9 cellular contexts compared by ENCODE assay signal in the genomic region with DNA sequence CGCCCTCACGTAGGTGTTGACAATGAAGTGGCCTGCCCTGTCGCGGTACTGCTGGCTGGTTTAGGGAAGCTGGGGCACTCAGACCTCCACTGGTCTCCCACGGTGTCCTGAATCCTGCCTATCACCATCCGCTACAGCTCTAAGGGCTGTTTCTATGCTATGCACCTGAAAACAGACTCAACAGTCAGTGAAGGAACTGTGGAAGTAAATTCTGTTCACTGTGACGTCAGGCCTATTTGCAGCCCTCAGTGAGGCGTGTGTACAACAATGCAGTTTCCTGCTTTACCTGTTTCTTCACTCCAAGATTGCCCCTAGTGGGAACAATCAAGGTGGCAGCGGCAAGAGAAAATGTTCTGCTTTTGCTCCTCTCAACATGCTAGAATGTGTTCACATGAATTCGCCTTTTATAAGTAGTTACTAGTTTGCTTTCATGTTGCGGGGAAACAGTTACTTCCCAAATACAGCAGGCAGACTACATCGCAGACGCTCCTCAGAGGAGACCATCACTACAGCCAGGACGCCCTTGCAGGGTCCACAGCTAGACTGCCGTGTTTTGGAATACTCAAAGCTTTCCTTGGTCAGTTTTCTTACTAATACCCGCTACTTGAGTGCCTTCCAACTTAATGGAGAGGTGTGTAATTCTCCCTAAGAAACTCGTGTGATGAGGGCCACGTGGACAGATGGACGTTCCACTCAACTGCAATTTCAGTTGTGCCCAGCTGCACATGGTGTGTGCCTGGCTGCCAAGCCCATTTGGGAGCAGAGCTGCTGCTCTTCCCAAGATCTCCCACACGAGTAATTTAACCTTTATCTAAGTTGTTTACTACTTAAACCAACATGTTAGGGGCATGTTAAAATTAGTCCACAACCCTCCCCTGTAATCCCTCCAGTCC. TPM values are rescaled to one million over a fixed set of nuclear protein-coding genes. Genes with fewer than 3 reads are reported as not detected.
DNase-seq lines count a peak whose midpoint lies in the region; ATAC-seq, FAIRE-seq and TF ChIP-seq lines count a peak whose summit lies in the region.
"Had no signal": no experiment of that assay in that cellular context is flagged by ENCODE, and none has a peak within 500 bp of the region (broad histone marks: within the 10 kb centered on the region; RNA-seq: fewer than 3 reads in every experiment).

No MANE protein-coding gene starts in this region.

- H3K23ac ChIP-seq in H1 (ENCODE audit: insufficient read length): no peak overlapping the region

- no peak overlapping the region for H4K5ac ChIP-seq in H1 (ENCODE audit: insufficient read length, low read depth, low read length)

- H3K36me3 ChIP-seq in HCT116 (ENCODE audit: control insufficient read depth in 1 of 2, insufficient read depth in 2 of 2, low read length in 2 of 2) (peaks cover 43 to 45% of the 10 kb centered on the region in 2 experiments), H1 (ENCODE audit: control insufficient read depth in 2 of 4, insufficient read depth in 4 of 4, low read length in 3 of 4) (peaks cover 24 to 51% (median 34%) of the 10 kb centered on the region in 4 experiments), sigmoid colon (peaks cover 13 to 61% (median 34%) of the 10 kb centered on the region in 4 donors), testis (ENCODE audit: low read depth, missing control alignments) (no peaks in the 10 kb centered on the region)

- H3K9me3 ChIP-seq in HCT116 (ENCODE audit: control insufficient read depth in 1 of 2, insufficient read depth in 1 of 2, low read depth in 1 of 2, low read length in 2 of 2): no peaks in the 10 kb centered on the region
- no peaks in the 10 kb centered on the region for H3K9me3 ChIP-seq in H1 (ENCODE audit: insufficient read depth in 2 of 2, low read depth in 1 of 2, low read length in 1 of 2)
- H3K9me3 ChIP-seq in sigmoid colon: no peaks in the 10 kb centered on the region
- no peaks in the 10 kb centered on the region for H3K9me3 ChIP-seq in testis

- no peak overlapping the region for H2AK5ac ChIP-seq in H1 (ENCODE audit: low read depth, low read length)

- no peak overlapping the region for H2BK15ac ChIP-seq in H1 (ENCODE audit: low read length)

- RAD21 ChIA-PET in HCT116 (lab: Charles Lee; ENCODE audit: low non-redundant PET in 1 of 2, low total read pairs in 2 of 2, uncharacterized antibody in 2 of 2, unreplicated experiment in 2 of 2): interaction anchor here in 1 of 2 experiments (0.6 kb wide), 1 partner anchor 78 kb away, joined by 4 read pairs; no protein-coding TSS in a partner anchor

- H2BK20ac ChIP-seq in H1 (ENCODE audit: low read length): no peak overlapping the region

- CTCF ChIA-PET in HCT116 (lab: Charles Lee): interaction anchor here (0.8 to 2.0 kb wide), 5 partner anchors 15 to 108 kb away, joined by 3 to 5 read pairs (median 4); no protein-coding TSS in a partner anchor
- CTCF ChIA-PET in H1 (lab: Charles Lee; ENCODE audit: partially characterized antibody): interaction anchor here (0.6 to 5.8 kb wide), 34 partner anchors 8 to 400 kb away, joined by 3 to 56 read pairs (median 4); partner anchors contain the start of gene TCFL5

- H3K9ac ChIP-seq in HCT116 (ENCODE audit: low read length) (no peak overlapping the region), H1 (replicated peaks in 1 of 4; ENCODE audit: extremely low read depth in 1 of 4, low read depth in 3 of 4, low read length in 3 of 4) (no peak overlapping the region)

- peak overlapping the region; percentile 19; the same call in 1 of the 2 replicates for H2BK5ac ChIP-seq in H1 (ENCODE audit: low read depth, low read length)

- H4K91ac ChIP-seq in H1 (replicated peaks; ENCODE audit: insufficient read length, low read length): no peak overlapping the region

- H3K27me3 ChIP-seq in HCT116 (ENCODE audit: insufficient read depth, low read length): no peaks in the 10 kb centered on the region
- H3K27me3 ChIP-seq in H1 (replicated peaks in 1 of 4; ENCODE audit: control insufficient read depth in 3 of 4, extremely low read depth in 1 of 4, insufficient read depth in 3 of 4, low read length in 3 of 4): no peaks in the 10 kb centered on the region
- H3K27me3 ChIP-seq in sigmoid colon: no peaks in the 10 kb centered on the region
- H3K27me3 ChIP-seq in testis: no peaks in the 10 kb centered on the region

- BruUV-seq in HCT116 (replicated peaks; lab: Mats Ljungman, UMichigan): no TSS peak

- H3K79me1 ChIP-seq in H1 (ENCODE audit: low read depth, low read length): peaks cover 6% of the 10 kb centered on the region; the same call in 1 of the 2 replicates

- H3K79me2 ChIP-seq in HCT116 (ENCODE audit: insufficient read depth, low read length) (peaks cover 10% of the 10 kb centered on the region; the same call in 1 of the 2 replicates), H1 (ENCODE audit: control insufficient read depth in 1 of 2, insufficient read depth in 2 of 2, low read length in 2 of 2) (no peaks in the 10 kb centered on the region; a peak in 1 of 4 replicates)

- intact Hi-C loops in HCT116 (cut with micrococcal nuclease): loop anchor here (1.0 kb wide), 1 partner anchor 108 kb away; no protein-coding TSS in a partner anchor
- intact Hi-C loops in sigmoid colon (cut with DNase I): loop anchor here (2.0 to 5.0 kb wide), 2 partner anchors 36 to 108 kb away; partner anchors contain the start of gene GID8
- intact Hi-C loops in testis (cut with DNase I; ENCODE audit: low total_unique reads): no loop called here

- H3K4me3 ChIP-seq in HCT116 (replicated peaks in 1 of 2; ENCODE audit: low read depth in 1 of 2, low read length in 2 of 2): no peak overlapping the region
- no peak overlapping the region for H3K4me3 ChIP-seq in H1 (ENCODE audit: extremely low read depth in 1 of 4, insufficient read depth in 2 of 4, low read depth in 3 of 4, low read length in 4 of 4)
- H3K4me3 ChIP-seq in sigmoid colon: no peak overlapping the region
- H3K4me3 ChIP-seq in testis: no peak overlapping the region
- H3K4me3 ChIP-seq: lung had no signal

- no peak overlapping the region for H2BK12ac ChIP-seq in H1 (ENCODE audit: low read depth, low read length)

- no peak overlapping the region for H4K8ac ChIP-seq in H1 (ENCODE audit: extremely low read depth, insufficient read depth, low read length)

- DNase-seq in D341Med (ENCODE audit: low spot score) (peak; percentile 52), HCT116 (ENCODE audit: low read depth, low spot score) (no peak), NCI-H69 (lab: John Stamatoyannopoulos, UW) (peak; percentile 21), H1 (ENCODE audit: low read depth in 1 of 2, low spot score in 2 of 2) (no peak), sigmoid colon (no peak), testis (no peak), occipital lobe (lab: John Stamatoyannopoulos, UW) (no peak)

- no peak for TF ChIP-seq EP300 in H1 (IDR thresholded peaks at IDR 0.05; ENCODE audit: borderline replicate concordance in 1 of 2, low read depth in 2 of 2, low read length in 2 of 2)
- no peak for TF ChIP-seq EP300 in sigmoid colon (IDR thresholded peaks at IDR 0.05)

- H3K4ac ChIP-seq in H1 (replicated peaks; ENCODE audit: insufficient read length, low read depth, low read length): no peak overlapping the region

- peak overlapping the region; percentile 34; the same call in 1 of the 2 replicates for H3K4me2 ChIP-seq in HCT116 (ENCODE audit: low read length)
- no peak overlapping the region for H3K4me2 ChIP-seq in H1 (ENCODE audit: insufficient read depth in 1 of 2, low read depth in 2 of 2, low read length in 2 of 2)

- TF ChIP-seq RAD21 in HCT116 (IDR thresholded peaks at IDR 0.05; ENCODE audit: low read depth) (no peak), H1 (IDR thresholded peaks at IDR 0.05 in 1 of 2, conservative IDR thresholded peaks at IDR 0.05 in 1 of 2; ENCODE audit: low read depth in 2 of 2, low read length in 2 of 2) (no peak)

- H3K27ac ChIP-seq in HCT116 (ENCODE audit: low read depth, low read length): peak overlapping the region; percentile 44
- H3K27ac ChIP-seq in H1 (ENCODE audit: low read depth, low read length): peak overlapping the region; percentile 55; the same call in 1 of the 2 replicates
- peak overlapping the region; percentile 3 to 68 (median 31) for H3K27ac ChIP-seq in sigmoid colon
- no peak overlapping the region for H3K27ac ChIP-seq in testis

- no peaks in the 10 kb centered on the region; the same call in 1 of the 2 replicates for H4K20me1 ChIP-seq in HCT116 (ENCODE audit: insufficient read depth)
- H4K20me1 ChIP-seq in H1 (replicated peaks in 1 of 2; ENCODE audit: control insufficient read depth in 1 of 2, insufficient read depth in 2 of 2, low read length in 2 of 2): peaks cover 0 to 12% of the 10 kb centered on the region in 2 experiments

- POLR2A ChIA-PET in HCT116 (lab: Charles Lee): no interaction called here
- POLR2A ChIA-PET in H1 (lab: Charles Lee; ENCODE audit: partially characterized antibody): interaction anchor here (1.1 to 9.9 kb wide), 14 partner anchors 11 to 68 kb away, joined by 3 to 88 read pairs (median 10); partner anchors contain the start of genes DIDO1, GID8 and TCFL5

- H3K23me2 ChIP-seq in H1 (ENCODE audit: low read depth, low read length): no peaks in the 10 kb centered on the region

- H3K9me2 ChIP-seq in HCT116 (ENCODE audit: insufficient read depth): no peaks in the 10 kb centered on the region

- H2AFZ ChIP-seq in HCT116 (ENCODE audit: low read depth, low read length, poor library complexity, severe bottlenecking): no peak overlapping the region
- no peak overlapping the region for H2AFZ ChIP-seq in H1 (ENCODE audit: low read length)

- ATAC-seq in HCT116 (peak; percentile 46), GM19463 (IDR thresholded peaks at IDR 0.05; ENCODE audit: unreplicated experiment) (no peak)

- FAIRE-seq in H1 (lab: Jason Lieb, UNC): no peak

- WGBS in H1 (ENCODE audit: extremely low coverage in 1 of 2, insufficient coverage in 1 of 2, insufficient read length in 1 of 2, insufficient replicate concordance in 2 of 2, low coverage in 1 of 2, low lambda C conversion rate in 2 of 2, missing lambda C conversion rate in 1 of 2), 2 experiments: 78% methylated on average over 20 of the region's 20 CpGs; no CpG with 5 or more reads in 1 of the 2 experiments
- 23 to 53% methylated on average over 20 of the region's 20 CpGs for WGBS in sigmoid colon, 2 donors
- WGBS in testis, 2 donors: 54 to 60% methylated on average over 20 of the region's 20 CpGs

- H3K56ac ChIP-seq in H1 (replicated peaks; ENCODE audit: insufficient read length, low read depth, low read length): no peak overlapping the region

- peak in 1 of 3 experiments; percentile 32; a peak in 2 of 6 replicates for TF ChIP-seq CTCF in HCT116 (IDR thresholded peaks at IDR 0.05 in 2 of 3, conservative IDR thresholded peaks at IDR 0.05 in 1 of 3; ENCODE audit: borderline replicate concordance in 1 of 3, insufficient read depth in 1 of 3, low read depth in 2 of 3, low read length in 2 of 3)
- peak in 2 of 3 experiments; percentile 22 to 48; a peak in 2 of 4 replicates for TF ChIP-seq CTCF in H1 (IDR thresholded peaks at IDR 0.05; ENCODE audit: control extremely low read depth in 1 of 3, insufficient read depth in 1 of 3, low read depth in 1 of 3, low read length in 3 of 3)
- no peak for TF ChIP-seq CTCF in sigmoid colon (IDR thresholded peaks at IDR 0.05)
- no peak for TF ChIP-seq CTCF in testis (IDR thresholded peaks at IDR 0.05)

- no peak overlapping the region for H3K18ac ChIP-seq in H1 (ENCODE audit: extremely low read depth, low read length)

- H3K4me1 ChIP-seq in HCT116 (ENCODE audit: control insufficient read depth in 1 of 2, insufficient read depth in 2 of 2, low read length in 2 of 2): peaks cover 5 to 19% of the 10 kb centered on the region in 2 experiments; a peak in 3 of 4 replicates
- H3K4me1 ChIP-seq in H1 (replicated peaks in 1 of 4; ENCODE audit: control insufficient read depth in 3 of 4, insufficient read depth in 4 of 4, low read length in 3 of 4): peaks cover 9 to 18% (median 15%) of the 10 kb centered on the region in 4 experiments
- H3K4me1 ChIP-seq in sigmoid colon: peaks cover 0 to 39% (median 25%) of the 10 kb centered on the region in 4 donors
- peaks cover 10% of the 10 kb centered on the region for H3K4me1 ChIP-seq in testis

- H2BK120ac ChIP-seq in H1 (replicated peaks; ENCODE audit: low read depth, low read length): no peak overlapping the region

- no peak overlapping the region for H3K14ac ChIP-seq in H1 (ENCODE audit: insufficient read length)

- TF ChIP-seq POLR2A in HCT116 (IDR thresholded peaks at IDR 0.05; ENCODE audit: borderline replicate concordance, extremely low read depth, insufficient read depth, insufficient read length): no peak
- no peak; a peak in 2 of 3 replicates for TF ChIP-seq POLR2A in H1 (IDR thresholded peaks at IDR 0.05; ENCODE audit: control extremely low read depth in 1 of 2, low read depth in 2 of 2, low read length in 2 of 2)
- TF ChIP-seq POLR2A in sigmoid colon (IDR thresholded peaks at IDR 0.05): no peak
- no peak for TF ChIP-seq POLR2A in testis (IDR thresholded peaks at IDR 0.05)

RNA-seq across cellular contexts. Expression of gene DIDO1, which starts 25.4 kb away (rescaled TPM):
- total RNA-seq in HCT116 (2021; ENCODE audit: unreplicated experiment) (41.4 TPM), sigmoid colon (10 to 100 TPM; 48.7 to 70.6 (median 56.5) TPM), testis (10 to 100 TPM; 98.6 to 99.7 TPM), occipital lobe (43.4 TPM)
- 18.9 and 21.9 TPM in 2 replicates for polyA plus RNA-seq in HCT116 (2012)
- total RNA-seq in H1 (2021; fragmentation: NEBNext Ultra II Directional; extraction: Animal tissue kit (Norgen Biotek cat#: 25700)): 82.8 and 83.2 TPM in 2 replicates
- polyA plus RNA-seq in H1 (2011; rRNA removed) (53.6 and 58.8 TPM in 2 replicates), sigmoid colon (10 to 100 TPM; 10.4 to 31.1 (median 13.8) TPM), testis (ENCODE audit: insufficient read depth, low read depth, low replicate concordance) (50.5 TPM)
- 66.3 TPM for polyA plus RNA-seq in H1 (2011; cell fraction: cytosol; rRNA removed)
- 116 TPM for polyA plus RNA-seq in H1 (2011; cell fraction: nucleus; rRNA removed)
- polyA plus RNA-seq in H1 (2012, experiment 1 of 2): 47.3 to 53.1 TPM (median 49.3 TPM) in 4 replicates
- 13.9 TPM for polyA plus RNA-seq in H1 (2012, experiment 2 of 2)
- polyA plus RNA-seq in H1 (2013, experiment 1 of 2): 63.3 TPM
- 61.2 TPM for polyA plus RNA-seq in H1 (2013, experiment 2 of 2)
- polyA minus RNA-seq in H1 (2011; rRNA and poly(A)+ RNA removed): 46.3 and 51.4 TPM in 2 replicates
- 31.8 TPM for polyA minus RNA-seq in H1 (2011; cell fraction: cytosol; rRNA and poly(A)+ RNA removed)
- polyA minus RNA-seq in H1 (2011; cell fraction: nucleus; rRNA and poly(A)+ RNA removed): 65.1 TPM

RNA-seq across cellular contexts. Expression of gene GID8, which starts 37.0 kb away (rescaled TPM):
- total RNA-seq in HCT116 (2021; ENCODE audit: unreplicated experiment) (35.6 TPM), sigmoid colon (10 to 100 TPM; 25.9 to 36.5 (median 34.5) TPM), testis (10 to 100 TPM; 41.9 to 42.6 TPM), occipital lobe (56.9 TPM)
- polyA plus RNA-seq in HCT116 (2012): 22.1 and 24.1 TPM in 2 replicates
- total RNA-seq in H1 (2021; fragmentation: NEBNext Ultra II Directional; extraction: Animal tissue kit (Norgen Biotek cat#: 25700)): 72.9 and 73.1 TPM in 2 replicates
- polyA plus RNA-seq in H1 (2011; rRNA removed) (39.7 and 40.7 TPM in 2 replicates), sigmoid colon (10 to 100 TPM; 17.4 to 20.6 (median 18.3) TPM), testis (ENCODE audit: insufficient read depth, low read depth, low replicate concordance) (27.3 TPM)
- 44.1 TPM for polyA plus RNA-seq in H1 (2011; cell fraction: cytosol; rRNA removed)
- polyA plus RNA-seq in H1 (2011; cell fraction: nucleus; rRNA removed): 33.3 TPM
- 43.9 to 48.5 TPM (median 46.8 TPM) in 4 replicates for polyA plus RNA-seq in H1 (2012, experiment 1 of 2)
- polyA plus RNA-seq in H1 (2012, experiment 2 of 2): 28.5 TPM
- 46.0 TPM for polyA plus RNA-seq in H1 (2013, experiment 1 of 2)
- polyA plus RNA-seq in H1 (2013, experiment 2 of 2): 45.2 TPM
- 51.3 and 52.9 TPM in 2 replicates for polyA minus RNA-seq in H1 (2011; rRNA and poly(A)+ RNA removed)
- polyA minus RNA-seq in H1 (2011; cell fraction: cytosol; rRNA and poly(A)+ RNA removed): 29.9 TPM
- polyA minus RNA-seq in H1 (2011; cell fraction: nucleus; rRNA and poly(A)+ RNA removed): 23.9 TPM

RNA-seq across cellular contexts. Expression of gene TCFL5, which starts 39.3 kb away (rescaled TPM):
- 20.4 TPM for total RNA-seq in HCT116 (2021; ENCODE audit: unreplicated experiment)
- polyA plus RNA-seq in HCT116 (2012): 8.9 and 10.9 TPM in 2 replicates
- total RNA-seq in H1 (2021; fragmentation: NEBNext Ultra II Directional; extraction: Animal tissue kit (Norgen Biotek cat#: 25700)): 15.0 and 15.6 TPM in 2 replicates
- 4.4 and 6.2 TPM in 2 replicates for polyA plus RNA-seq in H1 (2011; rRNA removed)
- 8.6 TPM for polyA plus RNA-seq in H1 (2011; cell fraction: cytosol; rRNA removed)
- polyA plus RNA-seq in H1 (2011; cell fraction: nucleus; rRNA removed): 8.7 TPM
- 9.0 to 10.3 TPM (median 10.0 TPM) in 4 replicates for polyA plus RNA-seq in H1 (2012, experiment 1 of 2)
- polyA plus RNA-seq in H1 (2012, experiment 2 of 2): 4.7 TPM
- 10.2 TPM for polyA plus RNA-seq in H1 (2013, experiment 1 of 2)
- 9.9 TPM for polyA plus RNA-seq in H1 (2013, experiment 2 of 2)
- polyA minus RNA-seq in H1 (2011; rRNA and poly(A)+ RNA removed): 5.1 and 5.4 TPM in 2 replicates
- polyA minus RNA-seq in H1 (2011; cell fraction: cytosol; rRNA and poly(A)+ RNA removed): 6.5 TPM
- polyA minus RNA-seq in H1 (2011; cell fraction: nucleus; rRNA and poly(A)+ RNA removed): 7.9 TPM
- total RNA-seq in sigmoid colon: 10 to 100 TPM in 2 of 4 donors, 1 to 10 TPM in 2; 8.1 to 16.9 (median 12.1) TPM
- 1 to 10 TPM; 2.3 to 7.8 (median 3.8) TPM for polyA plus RNA-seq in sigmoid colon
- 10 to 100 TPM; 66.4 to 85.3 TPM for total RNA-seq in testis
- 184 TPM for polyA plus RNA-seq in testis (ENCODE audit: insufficient read depth, low read depth, low replicate concordance)
- total RNA-seq in occipital lobe: 12.3 TPM

RNA-seq across cellular contexts. Expression of gene SLC17A9, which starts 51.6 kb away (rescaled TPM):
- total RNA-seq in HCT116 (2021; ENCODE audit: unreplicated experiment) (37.6 TPM), sigmoid colon (1 to 10 TPM; 2.5 to 7.2 (median 3.3) TPM), testis (1 to 10 TPM; 2.9 to 3.2 TPM), occipital lobe (0.16 TPM)
- polyA plus RNA-seq in HCT116 (2012): 24.4 and 24.9 TPM in 2 replicates
- total RNA-seq in H1 (2021; fragmentation: NEBNext Ultra II Directional; extraction: Animal tissue kit (Norgen Biotek cat#: 25700)): 31.1 and 35.2 TPM in 2 replicates
- polyA plus RNA-seq in H1 (2011; rRNA removed) (23.5 and 39.6 TPM in 2 replicates), sigmoid colon (10 to 100 TPM in 1 of 3 donors, 1 to 10 TPM in 1, under 1 TPM in 1; 0.60 to 15.4 (median 2.3) TPM), testis (ENCODE audit: insufficient read depth, low read depth, low replicate concordance) (2.1 TPM)
- 26.0 TPM for polyA plus RNA-seq in H1 (2011; cell fraction: cytosol; rRNA removed)
- polyA plus RNA-seq in H1 (2011; cell fraction: nucleus; rRNA removed): 178 TPM
- 15.9 to 29.2 TPM (median 25.3 TPM) in 4 replicates for polyA plus RNA-seq in H1 (2012, experiment 1 of 2)
- polyA plus RNA-seq in H1 (2012, experiment 2 of 2): 17.4 TPM
- 44.3 TPM for polyA plus RNA-seq in H1 (2013, experiment 1 of 2)
- polyA plus RNA-seq in H1 (2013, experiment 2 of 2): 44.7 TPM
- 6.0 and 6.5 TPM in 2 replicates for polyA minus RNA-seq in H1 (2011; rRNA and poly(A)+ RNA removed)
- polyA minus RNA-seq in H1 (2011; cell fraction: cytosol; rRNA and poly(A)+ RNA removed): 10.4 TPM
- polyA minus RNA-seq in H1 (2011; cell fraction: nucleus; rRNA and poly(A)+ RNA removed): 14.7 TPM

Comparison
In these comparisons a context has a peak if more than half of its experiments do, and no peak if none do; other contexts are left out.
1. DNase-seq: peak in D341Med (single experiment) and NCI-H69 (single experiment); none in HCT116 (single experiment), H1 (0 of 2), sigmoid colon (single experiment), testis (single experiment) and occipital lobe (single experiment).
2. H3K27ac ChIP-seq: peak in HCT116 (single experiment), H1 (single experiment) and sigmoid colon (4 of 4); none in testis (0 of 2).
3. CTCF ChIP-seq: peak in H1 (2 of 3); none in sigmoid colon (0 of 4) and testis (0 of 3).